ENCODE assay signal across 7 cellular contexts in genomic region chr7:6807959-6808358, GRCh38. TPM values are rescaled to one million over a fixed set of nuclear protein-coding genes. Genes with fewer than 3 reads are reported as not detected.
"Had no signal": no experiment of that assay in that cellular context is flagged by ENCODE, and none has a peak within 500 bp of the region (broad histone marks: within the 10 kb centered on the region; RNA-seq: fewer than 3 reads in every experiment).

No MANE protein-coding gene starts in this region.

RNA-seq across cellular contexts. Expression of gene RSPH10B2, which starts 54.1 kb away (rescaled TPM):
- total RNA-seq: subcutaneous adipose tissue, suprapubic skin, thoracic aorta, upper lobe of right lung, ureter had no signal
- polyA plus RNA-seq: stomach, urinary bladder had no signal
